In genomic region chr13:21326155-21327030, GRCh38 we compare ENCODE assay signal across 9 cellular contexts.
DNase-seq lines count a peak whose midpoint lies in the region; ATAC-seq and TF ChIP-seq lines count a peak whose summit lies in the region.
"Had no signal": no experiment of that assay in that cellular context is flagged by ENCODE, and none has a peak within 500 bp of the region (broad histone marks: within the 10 kb centered on the region; RNA-seq: fewer than 3 reads in every experiment).

No MANE protein-coding gene starts in this region.

- no peak overlapping the region for H3K27ac ChIP-seq in esophagus (ENCODE audit: low read depth in 2 of 2, low read length in 1 of 2)
- no peak overlapping the region for H3K27ac ChIP-seq in vagina
- H3K27ac ChIP-seq: epithelial cell of prostate had no signal

- peaks cover 0 to 5% of the 10 kb centered on the region in 2 donors for H3K36me3 ChIP-seq in esophagus (ENCODE audit: control insufficient read depth in 2 of 2, insufficient read depth in 2 of 2, low read length in 1 of 2)
- no peaks in the 10 kb centered on the region for H3K36me3 ChIP-seq in vagina

- WGBS in esophagus, 2 donors = 23% methylated on average over 51 to 52 of the region's 52 CpGs

- H3K9me3 ChIP-seq in esophagus (ENCODE audit: control insufficient read depth in 2 of 2, insufficient read depth in 1 of 2, low read depth in 1 of 2, low read length in 1 of 2) = no peaks in the 10 kb centered on the region
- no peaks in the 10 kb centered on the region for H3K9me3 ChIP-seq in vagina

- TF ChIP-seq CTCF in vagina (IDR thresholded peaks at IDR 0.05) = no peak

- H3K4me1 ChIP-seq in esophagus (ENCODE audit: control insufficient read depth in 2 of 2, insufficient read depth in 2 of 2, low read length in 1 of 2) = peaks cover 3 to 5% of the 10 kb centered on the region in 2 donors
- peaks cover 11% of the 10 kb centered on the region for H3K4me1 ChIP-seq in vagina

- intact Hi-C loops in vagina (cut with DNase I) = no loop called here

- ATAC-seq in GM21723 (IDR thresholded peaks at IDR 0.05; ENCODE audit: unreplicated experiment) = no peak
- no peak for ATAC-seq in GM21576 (IDR thresholded peaks at IDR 0.05; ENCODE audit: unreplicated experiment)

- TF ChIP-seq POLR2A in vagina (IDR thresholded peaks at IDR 0.05) = no peak

- H3K4me3 ChIP-seq in esophagus (ENCODE audit: low read depth in 1 of 2, low read length in 2 of 2) = peak overlapping the region; percentile 45 to 46
- peak overlapping the region; percentile 44 to 54 for H3K4me3 ChIP-seq in vagina

- H3K27me3 ChIP-seq in esophagus (ENCODE audit: control insufficient read depth in 1 of 2, insufficient read depth in 2 of 2, low read length in 2 of 2) (no peaks in the 10 kb centered on the region), vagina (no peaks in the 10 kb centered on the region)

- peak; percentile 75 for DNase-seq in EH (ENCODE audit: low read depth)
- DNase-seq in RPMI7951 (ENCODE audit: low read depth) = peak; percentile 72
- DNase-seq in middle frontal gyrus (ENCODE audit: extremely low spot score, low spot score) = peak; percentile 22
- no peak for DNase-seq in vagina (ENCODE audit: extremely low spot score in 2 of 2)
- DNase-seq in RPMI8226 = no peak

Comparison
In these comparisons a context has a peak if more than half of its experiments do, and no peak if none do; other contexts are left out.
1. DNase-seq: peak in EH (single experiment), RPMI7951 (single experiment) and middle frontal gyrus (single experiment); none in vagina (0 of 2) and RPMI8226 (single experiment).